In genomic region chr3:56801151-56801596, GRCh38 we compare ENCODE assay signal across 8 cellular contexts. TPM values are rescaled to one million over a fixed set of nuclear protein-coding genes. Genes with fewer than 3 reads are reported as not detected.
A peak's percentile ranks its signal among the peaks of the same experiment; 100 is the strongest.
DNase-seq lines count a peak whose midpoint lies in the region; ATAC-seq, FAIRE-seq and TF ChIP-seq lines count a peak whose summit lies in the region.

No MANE protein-coding gene starts in this region.

- TF ChIP-seq EP300 in HepG2 (IDR thresholded peaks at IDR 0.05; ENCODE audit: low read depth in 2 of 2, low read length in 2 of 2) (no peak), HepG2 (CRISPR knock-in tag; IDR thresholded peaks at IDR 0.05; ENCODE audit: borderline replicate concordance) (no peak)

- in situ Hi-C loops in HepG2 (cut with HindIII; ENCODE audit: extremely low pct_ligation_motif_present, low pct_unique_long_range_greater_than_20kb), result no loop called here

- no peaks in the 10 kb centered on the region for H3F3A ChIP-seq in OCI-LY1 (ENCODE audit: insufficient read depth, low read length)

- H3K4me3 ChIP-seq in OCI-LY1 (ENCODE audit: low read depth, low read length, poor library complexity, severe bottlenecking), result peak overlapping the region; percentile 61
- peak overlapping the region; percentile 68 for H3K4me3 ChIP-seq in bronchial epithelial cell (ENCODE audit: low read depth, low read length)
- H3K4me3 ChIP-seq in HepG2 (replicated peaks in 1 of 3; ENCODE audit: insufficient read depth in 1 of 3, low read depth in 2 of 3, low read length in 3 of 3), result peak overlapping the region; percentile 71 to 96 (median 85)

- H3K4me2 ChIP-seq in OCI-LY1 (ENCODE audit: low read length) (peak overlapping the region; percentile 76), HepG2 (ENCODE audit: low read depth, low read length) (peak overlapping the region; percentile 91)

- peaks cover 28% of the 10 kb centered on the region for H3K4me1 ChIP-seq in OCI-LY1 (ENCODE audit: insufficient read depth, low read length, severe bottlenecking)
- peaks cover 60% of the 10 kb centered on the region for H3K4me1 ChIP-seq in HepG2 (ENCODE audit: insufficient read depth, low read length)

- H2AFZ ChIP-seq in OCI-LY1 (ENCODE audit: low read length) (no peak overlapping the region), HepG2 (ENCODE audit: low read length) (no peak overlapping the region)

- TF ChIP-seq CTCF in OCI-LY1 (IDR thresholded peaks at IDR 0.05; ENCODE audit: low read length) (no peak), bronchial epithelial cell (IDR thresholded peaks at IDR 0.05; ENCODE audit: insufficient read depth, low read length, severe bottlenecking) (no peak), HepG2 (CRISPR knock-in tag; IDR thresholded peaks at IDR 0.05) (peak; percentile 37; the same call in 1 of the 2 replicates)

- FAIRE-seq in bronchial epithelial cell (lab: Jason Lieb, UNC) (no peak), HepG2 (lab: Jason Lieb, UNC) (no peak)

- no peaks in the 10 kb centered on the region for H3K9me2 ChIP-seq in OCI-LY1 (ENCODE audit: low read depth, low read length)

- no TSS peak for BruUV-seq in HepG2 (replicated peaks; lab: Mats Ljungman, UMichigan)

- no peak for TF ChIP-seq POLR2A in HepG2 (IDR thresholded peaks at IDR 0.05; ENCODE audit: insufficient read depth in 1 of 2, low read depth in 2 of 2, low read length in 2 of 2)

- H3K36me3 ChIP-seq in OCI-LY1 (ENCODE audit: insufficient read depth, low read length) (no peaks in the 10 kb centered on the region), bronchial epithelial cell (ENCODE audit: control insufficient read depth, insufficient read depth, low read length) (no peaks in the 10 kb centered on the region), HepG2 (replicated peaks in 1 of 2; ENCODE audit: control insufficient read depth in 1 of 2, insufficient read depth in 2 of 2, low read length in 2 of 2) (no peaks in the 10 kb centered on the region)

- peak; percentile 61 for ATAC-seq in HepG2

- no peaks in the 10 kb centered on the region for H3K79me2 ChIP-seq in OCI-LY1 (ENCODE audit: insufficient read depth, low read length)
- peaks cover 55% of the 10 kb centered on the region for H3K79me2 ChIP-seq in HepG2 (ENCODE audit: insufficient read depth, low read length)

- H3K9ac ChIP-seq in OCI-LY1 (ENCODE audit: low read length) (peak overlapping the region; percentile 48; the same call in 1 of the 2 replicates), HepG2 (ENCODE audit: insufficient read depth, low read depth, low read length) (peak overlapping the region; percentile 61)

- intact Hi-C loops in HepG2 (cut with micrococcal nuclease; ENCODE audit: unreplicated experiment), result loop anchor here (2.0 to 5.0 kb wide), 2 partner anchors 18 to 54 kb away; no protein-coding TSS in a partner anchor

- H3K27ac ChIP-seq in OCI-LY1 (ENCODE audit: low read depth, low read length, poor library complexity, severe bottlenecking) (no peak overlapping the region), HepG2 (ENCODE audit: extremely low read length, insufficient read depth, low read length) (peak overlapping the region; percentile 47), temporal lobe (ENCODE audit: low read depth, low read length) (peak overlapping the region; percentile 14)

- H3K27me3 ChIP-seq in OCI-LY1 (ENCODE audit: insufficient read depth, low read length) (no peaks in the 10 kb centered on the region), bronchial epithelial cell (ENCODE audit: control insufficient read depth, insufficient read depth, low read length) (no peaks in the 10 kb centered on the region), HepG2 (ENCODE audit: control insufficient read depth in 1 of 2, insufficient read depth in 2 of 2, low read length in 2 of 2) (no peaks in the 10 kb centered on the region; a peak in 1 of 5 replicates)

- TF ChIP-seq RAD21 in HepG2 (CRISPR knock-in tag; IDR thresholded peaks at IDR 0.05), result no peak

- DNase-seq in NOMO-1 treated with dmso at 0.1 percent for 144 hours (lab: John Stamatoyannopoulos, UW; ENCODE audit: unreplicated experiment) (peak; percentile 29), NOMO-1 treated with DMSO at 0.1 percent for 48 hours (lab: John Stamatoyannopoulos, UW; ENCODE audit: unreplicated experiment) (no peak), bronchial epithelial cell (ENCODE audit: low read depth) (no peak), HepG2 (ENCODE audit: low spot score) (no peak), cerebellum (ENCODE audit: low spot score) (no peak), NCI-H446 treated with DMSO at 0.1 percent for 48 hours (lab: John Stamatoyannopoulos, UW) (no peak)

- POLR2A ChIA-PET in HepG2 (lab: Yijun Ruan, JAX), result interaction anchor here (0.6 to 5.0 kb wide), 14 partner anchors 9 to 1260 kb away, joined by 3 to 42 read pairs (median 4); partner anchors contain the start of gene TASOR

- WGBS in HepG2 (ENCODE audit: low lambda C conversion rate), result 2% methylated on average over 7 of the region's 9 CpGs

- CTCF ChIA-PET in HepG2 (lab: Yijun Ruan, JAX; ENCODE audit: low intra/inter-chr PET ratio, low total read pairs), result interaction anchor here (5.5 kb wide), 1 partner anchor 98 kb away, joined by 38 read pairs; no protein-coding TSS in a partner anchor

- H3K9me3 ChIP-seq in OCI-LY1 (ENCODE audit: low read length), result no peaks in the 10 kb centered on the region
- no peaks in the 10 kb centered on the region for H3K9me3 ChIP-seq in HepG2 (ENCODE audit: low read length)

- no peaks in the 10 kb centered on the region for H4K20me1 ChIP-seq in OCI-LY1 (ENCODE audit: insufficient read depth, low read length)
- no peaks in the 10 kb centered on the region; the same call in 1 of the 2 replicates for H4K20me1 ChIP-seq in HepG2 (ENCODE audit: insufficient read depth, low read length)

TF ChIP-seq in HepG2, 621 proteins besides CTCF, POLR2A, EP300 and RAD21 (continues in another document):
- TF ChIP-seq ZNF766 (CRISPR knock-in tag; IDR thresholded peaks at IDR 0.05; ENCODE audit: borderline replicate concordance) (no peak), ELK4 (CRISPR knock-in tag; IDR thresholded peaks at IDR 0.05; ENCODE audit: borderline replicate concordance) (no peak), ATF6 (CRISPR knock-in tag; conservative IDR thresholded peaks at IDR 0.05) (no peak)

RNA-seq across cellular contexts. Expression of gene ARHGEF3, which starts 0.6 kb away (rescaled TPM):
- total RNA-seq in bronchial epithelial cell (11.9 and 12.1 TPM in 2 replicates), HepG2 (2016; rRNA removed; fragmentation: Illumina TruSeq; extraction: Trizol) (23.1 and 32.8 TPM in 2 replicates), temporal lobe (31.7 TPM), cerebellum (16.2 TPM)
- total RNA-seq in HepG2 (2016; cell fraction: cytosol; rRNA removed; fragmentation: Illumina TruSeq; extraction: Trizol; ENCODE audit: low read depth), result 4.0 TPM in 2 replicates
- 21.8 and 28.1 TPM in 2 replicates for total RNA-seq in HepG2 (2016; cell fraction: insoluble cytoplasmic fraction; rRNA removed; fragmentation: Illumina TruSeq; extraction: Trizol)
- total RNA-seq in HepG2 (2016; cell fraction: membrane; rRNA removed; fragmentation: Illumina TruSeq; extraction: Trizol), result 17.0 and 18.1 TPM in 2 replicates
- 24.9 and 26.4 TPM in 2 replicates for total RNA-seq in HepG2 (2016; cell fraction: nucleus; rRNA removed; fragmentation: Illumina TruSeq; extraction: Trizol)
- polyA plus RNA-seq in HepG2 (2011; rRNA removed), result 10.3 and 14.8 TPM in 2 replicates
- 9.2 and 9.4 TPM in 2 replicates for polyA plus RNA-seq in HepG2 (2011; cell fraction: cytosol; rRNA removed)
- 10.3 and 12.6 TPM in 2 replicates for polyA plus RNA-seq in HepG2 (2011; cell fraction: nucleus; rRNA removed)
- 9.0 and 10.3 TPM in 2 replicates for polyA plus RNA-seq in HepG2 (2012)
- 2.0 and 2.2 TPM in 2 replicates for polyA plus RNA-seq in HepG2 (2016; cell fraction: cytosol; fragmentation: Illumina TruSeq; extraction: Trizol; ENCODE audit: low read depth)
- 29.1 and 30.2 TPM in 2 replicates for polyA plus RNA-seq in HepG2 (2016; cell fraction: insoluble cytoplasmic fraction; fragmentation: Illumina TruSeq; extraction: Trizol; ENCODE audit: low read depth)
- 7.6 and 8.1 TPM in 2 replicates for polyA plus RNA-seq in HepG2 (2016; cell fraction: membrane; fragmentation: Illumina TruSeq; extraction: Trizol; ENCODE audit: low read depth)
- 19.5 and 19.8 TPM in 2 replicates for polyA plus RNA-seq in HepG2 (2016; cell fraction: nucleus; fragmentation: Illumina TruSeq; extraction: Trizol; ENCODE audit: insufficient read depth, low read depth)
- polyA minus RNA-seq in HepG2 (2011; rRNA and poly(A)+ RNA removed; ENCODE audit: low replicate concordance), result 11.4 and 21.5 TPM in 2 replicates
- 14.4 and 17.7 TPM in 2 replicates for polyA minus RNA-seq in HepG2 (2011; cell fraction: cytosol; rRNA and poly(A)+ RNA removed)
- polyA minus RNA-seq in HepG2 (2011; cell fraction: nucleus; rRNA and poly(A)+ RNA removed), result 21.6 and 31.8 TPM in 2 replicates
